ENCODE assay signal across 20 cellular contexts in genomic region chr10:17981201-17981600, GRCh38. TPM values are rescaled to one million over a fixed set of nuclear protein-coding genes. Genes with fewer than 3 reads are reported as not detected.
"Had no signal": no experiment of that assay in that cellular context is flagged by ENCODE, and none has a peak within 500 bp of the region (broad histone marks: within the 10 kb centered on the region; RNA-seq: fewer than 3 reads in every experiment).

No MANE protein-coding gene starts in this region.

- H3K79me2 ChIP-seq: parathyroid adenoma had no signal

- ATAC-seq: activated T-cell treated with anti-CD3 and anti-CD28 coated beads, Interleukin-2, amount 50 U/mL, for 72 hours; left lobe of liver had no signal

- H3K27ac Mint-ChIP-seq: activated T-cell treated with anti-CD3 and anti-CD28 coated beads, Interleukin-2, amount 50 U/mL, for 72 hours had no signal

- H3K27me3 ChIP-seq: adrenal gland, tibial nerve had no signal

- H3K4me3 Mint-ChIP-seq: activated T-cell treated with anti-CD3 and anti-CD28 coated beads, Interleukin-2, amount 50 U/mL, for 72 hours had no signal

- H3K4me1 ChIP-seq: adrenal gland, parathyroid adenoma, tibial nerve had no signal

- H3K9ac ChIP-seq: parathyroid adenoma had no signal

- H3K9me3 Mint-ChIP-seq: activated T-cell treated with anti-CD3 and anti-CD28 coated beads, Interleukin-2, amount 50 U/mL, for 72 hours had no signal

- H3K27ac ChIP-seq: adrenal gland, parathyroid adenoma, tibial nerve, WERI-Rb-1 had no signal

- H3K36me3 ChIP-seq: adrenal gland, tibial nerve, WERI-Rb-1 had no signal

- DNase-seq: activated CD4-positive, alpha-beta T cell treated with anti-CD3 and anti-CD28 coated beads, Interleukin-2, amount 50 U/mL, for 4 hours; activated effector memory CD4-positive, alpha-beta T cell treated with anti-CD3 and anti-CD28 coated beads, Interleukin-2, amount 50 U/mL, for 16 hours; activated naive CD4-positive, alpha-beta T cell treated with anti-CD3 and anti-CD28 coated beads, Interleukin-2, amount 50 U/mL, for 16 hours; activated T-cell treated with anti-CD3 and anti-CD28 coated beads, Interleukin-2, amount 50 U/mL, for 72 hours; adrenal gland; dermis blood vessel endothelial cell; effector memory CD4-positive, alpha-beta T cell; head of caudate nucleus; kidney; midbrain; stimulated activated CD4-positive, alpha-beta T cell treated with anti-CD3 and anti-CD28 coated beads, Interleukin-12 subunit alpha, Interleukin-12 subunit beta, amount 100 ng/mL, for 4 hours; stimulated activated CD4-positive, alpha-beta T cell treated with anti-CD3 and anti-CD28 coated beads, Interleukin-1b, Interleukin-23, amount 100 ng/mL, for 48 hours; stimulated activated naive CD4-positive, alpha-beta T cell treated with Interleukin-2 at 50 U/mL for 16 hours; WERI-Rb-1 had no signal

- H3K9me3 ChIP-seq: adrenal gland, tibial nerve had no signal

- H2AFZ ChIP-seq: parathyroid adenoma had no signal

- H3K4me3 ChIP-seq: adrenal gland, tibial nerve had no signal

RNA-seq across cellular contexts. Expression of gene SLC39A12, which starts 29.5 kb away (rescaled TPM):
- total RNA-seq: activated CD8-positive, alpha-beta memory T cell treated with anti-CD3 and anti-CD28 coated beads for 36 hours; activated T-cell treated with anti-CD3 and anti-CD28 coated beads, Interleukin-2, amount 50 U/mL, for 72 hours; renal cortical epithelial cell; T-helper 2 cell treated with Interferon-gamma antibody and Interleukin-4, amounts not matched to agents 100 ng/mL and 5 ng/mL, for 36 hours; tibial nerve had no signal
